ENCODE assay signal across 11 cellular contexts in genomic region chr7:143384741-143385631, GRCh38. TPM values are rescaled to one million over a fixed set of nuclear protein-coding genes. Genes with fewer than 3 reads are reported as not detected.
DNase-seq lines count a peak whose midpoint lies in the region; FAIRE-seq and TF ChIP-seq lines count a peak whose summit lies in the region.
"Had no signal": no experiment of that assay in that cellular context is flagged by ENCODE, and none has a peak within 500 bp of the region (broad histone marks: within the 10 kb centered on the region; RNA-seq: fewer than 3 reads in every experiment).

No MANE protein-coding gene starts in this region.

- H3K27ac ChIP-seq in left ventricle myocardium inferior (replicated peaks) = peak overlapping the region; percentile 99
- H3K27ac ChIP-seq: cardiac muscle cell had no signal

- TF ChIP-seq POLR2A in GM12891 (IDR thresholded peaks at IDR 0.05; ENCODE audit: low read depth, low read length) = peak; percentile 42; the same call in 1 of the 2 replicates

- H3K4me3 Mint-ChIP-seq in activated CD4-positive, alpha-beta T cell treated with anti-CD3 and anti-CD28 coated beads, Interleukin-2, amount 10 ng/mL, durations not matched to agents 24 days and 14 days = no peak overlapping the region
- H3K4me3 Mint-ChIP-seq in T-helper 2 cell treated with Interferon-gamma antibody and Interleukin-4, amounts not matched to agents 5 μg/mL and 100 μg/mL, for 36 hours = no peak overlapping the region
- H3K4me3 Mint-ChIP-seq: activated CD4-positive, alpha-beta memory T cell treated with anti-CD3 and anti-CD28 coated beads, Interleukin-2, amount 10 ng/mL, durations not matched to agents 7 days and 5 days had no signal

- peaks cover 19% of the 10 kb centered on the region for H3K36me3 Mint-ChIP-seq in activated CD4-positive, alpha-beta T cell treated with anti-CD3 and anti-CD28 coated beads, Interleukin-2, amount 10 ng/mL, durations not matched to agents 24 days and 14 days (ENCODE audit: low read depth)
- peaks cover 17% of the 10 kb centered on the region for H3K36me3 Mint-ChIP-seq in T-helper 2 cell treated with Interferon-gamma antibody and Interleukin-4, amounts not matched to agents 5 μg/mL and 100 μg/mL, for 36 hours (ENCODE audit: low read depth)

- peak overlapping the region; percentile 99 for H3K9ac ChIP-seq in skeletal muscle satellite cell (ENCODE audit: low read depth, low read length)

- DNase-seq in GM12891 (ENCODE audit: insufficient read length, low spot score) = no peak
- DNase-seq in left ventricle myocardium inferior = no peak
- DNase-seq in activated CD4-positive, alpha-beta T cell treated with anti-CD3 and anti-CD28 coated beads, Interleukin-2, amount 10 ng/mL, durations not matched to agents 24 days and 14 days = no peak
- no peak for DNase-seq in stimulated activated CD4-positive, alpha-beta T cell treated with anti-CD3 and anti-CD28 coated beads, Interleukin-2, amount 100 ng/mL, for 48 hours
- DNase-seq in RPMI8226 = no peak
- no peak for DNase-seq in T-helper 2 cell treated with Interferon-gamma antibody and Interleukin-4, amounts not matched to agents 5 μg/mL and 100 μg/mL, for 36 hours (ENCODE audit: low spot score)
- DNase-seq: OCI-M1 had no signal

- peak overlapping the region; percentile 89 for H3K4me2 ChIP-seq in skeletal muscle satellite cell (ENCODE audit: low read length)

- H3K4me3 ChIP-seq in WI38 (ENCODE audit: low read depth, low read length) (peak overlapping the region; percentile 96), left ventricle myocardium inferior (peak overlapping the region; percentile 98), skeletal muscle satellite cell (ENCODE audit: low read length) (peak overlapping the region; percentile 93)
- H3K4me3 ChIP-seq: cardiac muscle cell had no signal

- H3K36me3 ChIP-seq in left ventricle myocardium inferior = peaks cover 39% of the 10 kb centered on the region
- peaks cover 79% of the 10 kb centered on the region for H3K36me3 ChIP-seq in skeletal muscle satellite cell (ENCODE audit: insufficient read depth, low read length)

- no peaks in the 10 kb centered on the region for H3K27me3 ChIP-seq in left ventricle myocardium inferior (ENCODE audit: low read depth)
- H3K27me3 ChIP-seq in skeletal muscle satellite cell (ENCODE audit: control insufficient read depth, insufficient read depth, low read length) = no peaks in the 10 kb centered on the region
- H3K27me3 ChIP-seq: cardiac muscle cell had no signal

- H3K4me1 ChIP-seq in left ventricle myocardium inferior = peaks cover 89% of the 10 kb centered on the region
- peaks cover 69% of the 10 kb centered on the region for H3K4me1 ChIP-seq in skeletal muscle satellite cell (ENCODE audit: control insufficient read depth, insufficient read depth, low read length)

- intact Hi-C loops in left ventricle myocardium inferior (cut with micrococcal nuclease) = no loop called here
- intact Hi-C loops in activated CD4-positive, alpha-beta T cell treated with anti-CD3 and anti-CD28 coated beads, Interleukin-2, amount 10 ng/mL, durations not matched to agents 24 days and 14 days (cut with micrococcal nuclease) = loop anchor here (5.0 kb wide), 1 partner anchor 38 kb away; no protein-coding TSS in a partner anchor

- H3K9me3 Mint-ChIP-seq in activated CD4-positive, alpha-beta T cell treated with anti-CD3 and anti-CD28 coated beads, Interleukin-2, amount 10 ng/mL, durations not matched to agents 24 days and 14 days = no peaks in the 10 kb centered on the region
- H3K9me3 Mint-ChIP-seq in T-helper 2 cell treated with Interferon-gamma antibody and Interleukin-4, amounts not matched to agents 5 μg/mL and 100 μg/mL, for 36 hours = no peaks in the 10 kb centered on the region
- H3K9me3 Mint-ChIP-seq: activated CD4-positive, alpha-beta memory T cell treated with anti-CD3 and anti-CD28 coated beads, Interleukin-2, amount 10 ng/mL, durations not matched to agents 7 days and 5 days had no signal

- H3K27ac Mint-ChIP-seq in activated CD4-positive, alpha-beta T cell treated with anti-CD3 and anti-CD28 coated beads, Interleukin-2, amount 10 ng/mL, durations not matched to agents 24 days and 14 days = no peak overlapping the region
- H3K27ac Mint-ChIP-seq in T-helper 2 cell treated with Interferon-gamma antibody and Interleukin-4, amounts not matched to agents 5 μg/mL and 100 μg/mL, for 36 hours = no peak overlapping the region
- H3K27ac Mint-ChIP-seq: activated CD4-positive, alpha-beta memory T cell treated with anti-CD3 and anti-CD28 coated beads, Interleukin-2, amount 10 ng/mL, durations not matched to agents 7 days and 5 days had no signal

- peaks cover 22% of the 10 kb centered on the region for H3K4me1 Mint-ChIP-seq in activated CD4-positive, alpha-beta T cell treated with anti-CD3 and anti-CD28 coated beads, Interleukin-2, amount 10 ng/mL, durations not matched to agents 24 days and 14 days
- peaks cover 15% of the 10 kb centered on the region for H3K4me1 Mint-ChIP-seq in T-helper 2 cell treated with Interferon-gamma antibody and Interleukin-4, amounts not matched to agents 5 μg/mL and 100 μg/mL, for 36 hours (ENCODE audit: low read depth)

- peak; percentile 48 for FAIRE-seq in GM12891 (lab: Jason Lieb, UNC)

- TF ChIP-seq CTCF in WI38 (IDR thresholded peaks at IDR 0.05; ENCODE audit: low read depth, low read length) (no peak), left ventricle myocardium inferior (IDR thresholded peaks at IDR 0.05; ENCODE audit: borderline replicate concordance) (no peak)

- no peaks in the 10 kb centered on the region for H3K27me3 Mint-ChIP-seq in activated CD4-positive, alpha-beta T cell treated with anti-CD3 and anti-CD28 coated beads, Interleukin-2, amount 10 ng/mL, durations not matched to agents 24 days and 14 days
- H3K27me3 Mint-ChIP-seq in T-helper 2 cell treated with Interferon-gamma antibody and Interleukin-4, amounts not matched to agents 5 μg/mL and 100 μg/mL, for 36 hours (ENCODE audit: low read depth) = no peaks in the 10 kb centered on the region
- H3K27me3 Mint-ChIP-seq: activated CD4-positive, alpha-beta memory T cell treated with anti-CD3 and anti-CD28 coated beads, Interleukin-2, amount 10 ng/mL, durations not matched to agents 7 days and 5 days had no signal

- no peaks in the 10 kb centered on the region for H3K9me3 ChIP-seq in left ventricle myocardium inferior (replicated peaks)
- no peaks in the 10 kb centered on the region for H3K9me3 ChIP-seq in skeletal muscle satellite cell (replicated peaks; ENCODE audit: low read length)

TF ChIP-seq in GM12891, 5 proteins besides CTCF, POLR2A, EP300 and RAD21:
- peak; percentile 56; the same call in 1 of the 2 replicates for TF ChIP-seq POU2F2 (IDR thresholded peaks at IDR 0.05; ENCODE audit: low read depth, low read length)
- TF ChIP-seq SPI1 (IDR thresholded peaks at IDR 0.05; ENCODE audit: low read depth, low read length) = 0 out of 2 replicates have a peak, but pooled peaks have one; percentile 12
- TF ChIP-seq TAF1 (IDR thresholded peaks at IDR 0.05; ENCODE audit: low read depth, low read length) = no peak
- TF ChIP-seq POLR2AphosphoS5 (IDR thresholded peaks at IDR 0.05; ENCODE audit: low read depth, low read length) = 0 out of 2 replicates have a peak, but pooled peaks have one; percentile 24
- TF ChIP-seq PAX5 (IDR thresholded peaks at IDR 0.05; ENCODE audit: insufficient read depth, low read length, severe bottlenecking) = no peak

RNA-seq across cellular contexts. Expression of gene ZYX, which starts 3.8 kb away (rescaled TPM):
- 69.6 TPM for polyA plus RNA-seq in GM12891 (2012; ENCODE audit: low read depth, missing spikeins)
- total RNA-seq in left ventricle myocardium inferior = 68.4 TPM
- 48.7 and 72.7 TPM in 2 replicates for total RNA-seq in skeletal muscle satellite cell (2012; rRNA removed)
- 85.8 and 89.7 TPM in 2 replicates for total RNA-seq in activated CD4-positive, alpha-beta T cell treated with anti-CD3 and anti-CD28 coated beads, Interleukin-2, amount 10 ng/mL, durations not matched to agents 24 days and 14 days

RNA-seq across cellular contexts. Expression of gene FAM131B, which starts 22.5 kb away (rescaled TPM):
- polyA plus RNA-seq in GM12891 (2012; ENCODE audit: low read depth, missing spikeins) = 0.03 TPM
- 0.47 TPM for total RNA-seq in left ventricle myocardium inferior
- 0.51 and 0.66 TPM in 2 replicates for total RNA-seq in skeletal muscle satellite cell (2012; rRNA removed)
- total RNA-seq in activated CD4-positive, alpha-beta T cell treated with anti-CD3 and anti-CD28 coated beads, Interleukin-2, amount 10 ng/mL, durations not matched to agents 24 days and 14 days = 0.37 and 0.45 TPM in 2 replicates

RNA-seq across cellular contexts. Expression of gene EPHA1, which starts 23.7 kb away (rescaled TPM):
- 0.72 TPM for polyA plus RNA-seq in GM12891 (2012; ENCODE audit: low read depth, missing spikeins)
- not detected for total RNA-seq in left ventricle myocardium inferior
- under 0.01 and 0.66 TPM in 2 replicates for total RNA-seq in skeletal muscle satellite cell (2012; rRNA removed)
- total RNA-seq in activated CD4-positive, alpha-beta T cell treated with anti-CD3 and anti-CD28 coated beads, Interleukin-2, amount 10 ng/mL, durations not matched to agents 24 days and 14 days = 0.09 and 0.26 TPM in 2 replicates

RNA-seq across cellular contexts. Expression of gene TAS2R60, which starts 58.3 kb away (rescaled TPM):
- polyA plus RNA-seq in GM12891 (2012; ENCODE audit: low read depth, missing spikeins) = not detected
- not detected for total RNA-seq in left ventricle myocardium inferior
- total RNA-seq in skeletal muscle satellite cell (2012; rRNA removed) = not detected in 2 replicates
- not detected in 2 replicates for total RNA-seq in activated CD4-positive, alpha-beta T cell treated with anti-CD3 and anti-CD28 coated beads, Interleukin-2, amount 10 ng/mL, durations not matched to agents 24 days and 14 days
- total RNA-seq: activated CD4-positive, alpha-beta memory T cell treated with anti-CD3 and anti-CD28 coated beads, Interleukin-2, amount 10 ng/mL, durations not matched to agents 7 days and 5 days; cardiac muscle cell had no signal
- polyA plus RNA-seq: cardiac muscle cell had no signal
